In the genomic region with DNA sequence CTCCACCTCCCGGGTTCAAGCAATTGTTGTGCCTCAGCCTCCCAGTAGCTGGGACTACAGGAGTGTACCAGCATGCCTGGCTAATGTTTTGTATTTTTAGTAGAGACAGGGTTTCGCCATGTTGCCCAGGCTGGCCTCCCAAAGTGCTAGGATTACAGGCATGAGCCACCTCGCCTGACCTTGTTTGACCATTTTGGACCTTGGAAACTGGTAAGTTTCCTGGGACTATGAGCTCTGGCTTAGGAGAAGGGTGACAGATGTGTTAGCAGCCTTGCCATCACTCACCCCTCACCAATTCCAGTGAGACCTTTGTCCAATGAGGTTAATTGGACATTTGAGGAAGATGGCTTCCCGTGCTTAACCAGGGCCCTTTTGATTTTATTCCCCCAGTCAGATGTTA, we compare ENCODE assay signal across 1 cellular context.
TF ChIP-seq lines count a peak whose summit lies in the region.

No MANE protein-coding gene starts in this region.

TF ChIP-seq in HepG2, 621 proteins besides CTCF, POLR2A, EP300 and RAD21 (continued from another document):
- TF ChIP-seq ZNF770 (CRISPR knock-in tag; IDR thresholded peaks at IDR 0.05) (no peak), HNF4A (CRISPR knock-in tag; IDR thresholded peaks at IDR 0.05) (peak; percentile 88), HDAC2 (CRISPR knock-in tag; IDR thresholded peaks at IDR 0.05) (0 out of 2 replicates have a peak, but pooled peaks have one; percentile 15), DR1 (CRISPR knock-in tag; IDR thresholded peaks at IDR 0.05) (no peak), ZNF674 (CRISPR knock-in tag; IDR thresholded peaks at IDR 0.05; ENCODE audit: low read depth) (no peak), YEATS4 (CRISPR knock-in tag; IDR thresholded peaks at IDR 0.05; ENCODE audit: borderline replicate concordance) (no peak), ZNF556 (CRISPR knock-in tag; IDR thresholded peaks at IDR 0.05; ENCODE audit: borderline replicate concordance) (no peak), RARA (CRISPR knock-in tag; IDR thresholded peaks at IDR 0.05) (peak; percentile 41; the same call in 1 of the 2 replicates), NR2F6 (IDR thresholded peaks at IDR 0.05) (no peak), NR2F6 (CRISPR knock-in tag; IDR thresholded peaks at IDR 0.05) (peak; percentile 57), FOSL2 (CRISPR knock-in tag; IDR thresholded peaks at IDR 0.05) (no peak), TRAFD1 (CRISPR knock-in tag; IDR thresholded peaks at IDR 0.05; ENCODE audit: borderline replicate concordance) (no peak), BHLHE40 (IDR thresholded peaks at IDR 0.05; ENCODE audit: low read length) (no peak), ADNP (CRISPR knock-in tag; IDR thresholded peaks at IDR 0.05) (no peak), ZBTB49 (CRISPR knock-in tag; IDR thresholded peaks at IDR 0.05; ENCODE audit: borderline replicate concordance) (no peak), FOXK2 (IDR thresholded peaks at IDR 0.05) (no peak), NFKB2 (CRISPR knock-in tag; IDR thresholded peaks at IDR 0.05; ENCODE audit: borderline replicate concordance) (no peak), ZNF547 (CRISPR knock-in tag; IDR thresholded peaks at IDR 0.05) (no peak), SMC3 (IDR thresholded peaks at IDR 0.05; ENCODE audit: low read length) (no peak), ETV6 (CRISPR knock-in tag; conservative IDR thresholded peaks at IDR 0.05) (no peak), ZNF446 (CRISPR knock-in tag; IDR thresholded peaks at IDR 0.05) (no peak), ZSCAN25 (CRISPR knock-in tag; IDR thresholded peaks at IDR 0.05) (no peak), ZNF432 (CRISPR knock-in tag; IDR thresholded peaks at IDR 0.05; ENCODE audit: borderline replicate concordance) (no peak), RELA (CRISPR knock-in tag; IDR thresholded peaks at IDR 0.05) (no peak), NFE2L2 (IDR thresholded peaks at IDR 0.05; ENCODE audit: low read length) (no peak), RNF2 (conservative IDR thresholded peaks at IDR 0.05; ENCODE audit: low read depth) (no peak)
- TF ChIP-seq, protein P1, sequence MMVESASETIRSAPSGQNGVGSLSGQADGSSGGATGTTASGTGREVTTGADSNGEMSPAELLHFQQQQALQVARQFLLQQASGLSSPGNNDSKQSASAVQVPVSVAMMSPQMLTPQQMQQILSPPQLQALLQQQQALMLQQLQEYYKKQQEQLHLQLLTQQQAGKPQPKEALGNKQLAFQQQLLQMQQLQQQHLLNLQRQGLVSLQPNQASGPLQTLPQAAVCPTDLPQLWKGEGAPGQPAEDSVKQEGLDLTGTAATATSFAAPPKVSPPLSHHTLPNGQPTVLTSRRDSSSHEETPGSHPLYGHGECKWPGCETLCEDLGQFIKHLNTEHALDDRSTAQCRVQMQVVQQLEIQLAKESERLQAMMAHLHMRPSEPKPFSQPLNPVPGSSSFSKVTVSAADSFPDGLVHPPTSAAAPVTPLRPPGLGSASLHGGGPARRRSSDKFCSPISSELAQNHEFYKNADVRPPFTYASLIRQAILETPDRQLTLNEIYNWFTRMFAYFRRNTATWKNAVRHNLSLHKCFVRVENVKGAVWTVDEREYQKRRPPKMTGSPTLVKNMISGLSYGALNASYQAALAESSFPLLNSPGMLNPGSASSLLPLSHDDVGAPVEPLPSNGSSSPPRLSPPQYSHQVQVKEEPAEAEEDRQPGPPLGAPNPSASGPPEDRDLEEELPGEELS (CRISPR knock-in tag; IDR thresholded peaks at IDR 0.05), result 0 out of 2 replicates have a peak, but pooled peaks have one; percentile 28
- TF ChIP-seq, protein P2, sequence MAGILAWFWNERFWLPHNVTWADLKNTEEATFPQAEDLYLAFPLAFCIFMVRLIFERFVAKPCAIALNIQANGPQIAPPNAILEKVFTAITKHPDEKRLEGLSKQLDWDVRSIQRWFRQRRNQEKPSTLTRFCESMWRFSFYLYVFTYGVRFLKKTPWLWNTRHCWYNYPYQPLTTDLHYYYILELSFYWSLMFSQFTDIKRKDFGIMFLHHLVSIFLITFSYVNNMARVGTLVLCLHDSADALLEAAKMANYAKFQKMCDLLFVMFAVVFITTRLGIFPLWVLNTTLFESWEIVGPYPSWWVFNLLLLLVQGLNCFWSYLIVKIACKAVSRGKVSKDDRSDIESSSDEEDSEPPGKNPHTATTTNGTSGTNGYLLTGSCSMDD (CRISPR knock-in tag; IDR thresholded peaks at IDR 0.05), result no peak
